2 cellular contexts compared by ENCODE assay signal in the genomic region with DNA sequence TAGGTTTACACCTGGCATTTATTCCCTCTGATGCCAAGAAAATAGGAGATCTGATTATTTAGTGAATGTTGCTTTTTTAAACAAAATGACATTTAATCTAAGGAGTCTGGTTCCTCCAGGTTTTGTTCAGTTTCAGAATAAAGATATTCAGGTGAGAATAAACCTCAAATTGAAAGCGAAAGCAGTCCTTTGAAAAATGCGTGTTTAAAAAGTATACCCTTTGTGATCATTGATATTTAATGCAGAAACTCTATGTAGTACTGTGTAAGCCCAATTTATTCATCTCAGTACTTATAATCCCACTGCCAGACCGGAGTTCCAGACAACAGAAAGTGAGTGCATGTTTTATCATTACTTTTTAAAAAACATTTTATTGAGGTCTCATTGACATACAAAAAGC.
TF ChIP-seq lines count a peak whose summit lies in the region.

No MANE protein-coding gene starts in this region.

TF ChIP-seq in liver, 16 proteins besides CTCF, POLR2A, EP300 and RAD21:
- TF ChIP-seq, protein P1, sequence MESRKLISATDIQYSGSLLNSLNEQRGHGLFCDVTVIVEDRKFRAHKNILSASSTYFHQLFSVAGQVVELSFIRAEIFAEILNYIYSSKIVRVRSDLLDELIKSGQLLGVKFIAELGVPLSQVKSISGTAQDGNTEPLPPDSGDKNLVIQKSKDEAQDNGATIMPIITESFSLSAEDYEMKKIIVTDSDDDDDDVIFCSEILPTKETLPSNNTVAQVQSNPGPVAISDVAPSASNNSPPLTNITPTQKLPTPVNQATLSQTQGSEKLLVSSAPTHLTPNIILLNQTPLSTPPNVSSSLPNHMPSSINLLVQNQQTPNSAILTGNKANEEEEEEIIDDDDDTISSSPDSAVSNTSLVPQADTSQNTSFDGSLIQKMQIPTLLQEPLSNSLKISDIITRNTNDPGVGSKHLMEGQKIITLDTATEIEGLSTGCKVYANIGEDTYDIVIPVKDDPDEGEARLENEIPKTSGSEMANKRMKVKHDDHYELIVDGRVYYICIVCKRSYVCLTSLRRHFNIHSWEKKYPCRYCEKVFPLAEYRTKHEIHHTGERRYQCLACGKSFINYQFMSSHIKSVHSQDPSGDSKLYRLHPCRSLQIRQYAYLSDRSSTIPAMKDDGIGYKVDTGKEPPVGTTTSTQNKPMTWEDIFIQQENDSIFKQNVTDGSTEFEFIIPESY (IDR thresholded peaks at IDR 0.05): no peak
- TF ChIP-seq YY1 (IDR thresholded peaks at IDR 0.05) (peak; percentile 5), TAF1 (conservative IDR thresholded peaks at IDR 0.05) (no peak)

TF ChIP-seq in HepG2, 621 proteins besides CTCF, POLR2A, EP300 and RAD21:
- no peak for TF ChIP-seq ZNF207 (IDR thresholded peaks at IDR 0.05; ENCODE audit: borderline replicate concordance)
- TF ChIP-seq, protein P2, sequence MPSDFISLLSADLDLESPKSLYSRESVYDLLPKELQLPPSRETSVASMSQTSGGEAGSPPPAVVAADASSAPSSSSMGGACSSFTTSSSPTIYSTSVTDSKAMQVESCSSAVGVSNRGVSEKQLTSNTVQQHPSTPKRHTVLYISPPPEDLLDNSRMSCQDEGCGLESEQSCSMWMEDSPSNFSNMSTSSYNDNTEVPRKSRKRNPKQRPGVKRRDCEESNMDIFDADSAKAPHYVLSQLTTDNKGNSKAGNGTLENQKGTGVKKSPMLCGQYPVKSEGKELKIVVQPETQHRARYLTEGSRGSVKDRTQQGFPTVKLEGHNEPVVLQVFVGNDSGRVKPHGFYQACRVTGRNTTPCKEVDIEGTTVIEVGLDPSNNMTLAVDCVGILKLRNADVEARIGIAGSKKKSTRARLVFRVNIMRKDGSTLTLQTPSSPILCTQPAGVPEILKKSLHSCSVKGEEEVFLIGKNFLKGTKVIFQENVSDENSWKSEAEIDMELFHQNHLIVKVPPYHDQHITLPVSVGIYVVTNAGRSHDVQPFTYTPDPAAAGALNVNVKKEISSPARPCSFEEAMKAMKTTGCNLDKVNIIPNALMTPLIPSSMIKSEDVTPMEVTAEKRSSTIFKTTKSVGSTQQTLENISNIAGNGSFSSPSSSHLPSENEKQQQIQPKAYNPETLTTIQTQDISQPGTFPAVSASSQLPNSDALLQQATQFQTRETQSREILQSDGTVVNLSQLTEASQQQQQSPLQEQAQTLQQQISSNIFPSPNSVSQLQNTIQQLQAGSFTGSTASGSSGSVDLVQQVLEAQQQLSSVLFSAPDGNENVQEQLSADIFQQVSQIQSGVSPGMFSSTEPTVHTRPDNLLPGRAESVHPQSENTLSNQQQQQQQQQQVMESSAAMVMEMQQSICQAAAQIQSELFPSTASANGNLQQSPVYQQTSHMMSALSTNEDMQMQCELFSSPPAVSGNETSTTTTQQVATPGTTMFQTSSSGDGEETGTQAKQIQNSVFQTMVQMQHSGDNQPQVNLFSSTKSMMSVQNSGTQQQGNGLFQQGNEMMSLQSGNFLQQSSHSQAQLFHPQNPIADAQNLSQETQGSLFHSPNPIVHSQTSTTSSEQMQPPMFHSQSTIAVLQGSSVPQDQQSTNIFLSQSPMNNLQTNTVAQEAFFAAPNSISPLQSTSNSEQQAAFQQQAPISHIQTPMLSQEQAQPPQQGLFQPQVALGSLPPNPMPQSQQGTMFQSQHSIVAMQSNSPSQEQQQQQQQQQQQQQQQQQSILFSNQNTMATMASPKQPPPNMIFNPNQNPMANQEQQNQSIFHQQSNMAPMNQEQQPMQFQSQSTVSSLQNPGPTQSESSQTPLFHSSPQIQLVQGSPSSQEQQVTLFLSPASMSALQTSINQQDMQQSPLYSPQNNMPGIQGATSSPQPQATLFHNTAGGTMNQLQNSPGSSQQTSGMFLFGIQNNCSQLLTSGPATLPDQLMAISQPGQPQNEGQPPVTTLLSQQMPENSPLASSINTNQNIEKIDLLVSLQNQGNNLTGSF (CRISPR knock-in tag; IDR thresholded peaks at IDR 0.05): no peak
- TF ChIP-seq ZNF441 (CRISPR knock-in tag; IDR thresholded peaks at IDR 0.05; ENCODE audit: borderline replicate concordance): no peak
- TF ChIP-seq, protein P3, sequence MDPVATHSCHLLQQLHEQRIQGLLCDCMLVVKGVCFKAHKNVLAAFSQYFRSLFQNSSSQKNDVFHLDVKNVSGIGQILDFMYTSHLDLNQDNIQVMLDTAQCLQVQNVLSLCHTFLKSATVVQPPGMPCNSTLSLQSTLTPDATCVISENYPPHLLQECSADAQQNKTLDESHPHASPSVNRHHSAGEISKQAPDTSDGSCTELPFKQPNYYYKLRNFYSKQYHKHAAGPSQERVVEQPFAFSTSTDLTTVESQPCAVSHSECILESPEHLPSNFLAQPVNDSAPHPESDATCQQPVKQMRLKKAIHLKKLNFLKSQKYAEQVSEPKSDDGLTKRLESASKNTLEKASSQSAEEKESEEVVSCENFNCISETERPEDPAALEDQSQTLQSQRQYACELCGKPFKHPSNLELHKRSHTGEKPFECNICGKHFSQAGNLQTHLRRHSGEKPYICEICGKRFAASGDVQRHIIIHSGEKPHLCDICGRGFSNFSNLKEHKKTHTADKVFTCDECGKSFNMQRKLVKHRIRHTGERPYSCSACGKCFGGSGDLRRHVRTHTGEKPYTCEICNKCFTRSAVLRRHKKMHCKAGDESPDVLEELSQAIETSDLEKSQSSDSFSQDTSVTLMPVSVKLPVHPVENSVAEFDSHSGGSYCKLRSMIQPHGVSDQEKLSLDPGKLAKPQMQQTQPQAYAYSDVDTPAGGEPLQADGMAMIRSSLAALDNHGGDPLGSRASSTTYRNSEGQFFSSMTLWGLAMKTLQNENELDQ (CRISPR knock-in tag; IDR thresholded peaks at IDR 0.05; ENCODE audit: borderline replicate concordance): no peak
- no peak for TF ChIP-seq POLR2AphosphoS2 (IDR thresholded peaks at IDR 0.05; ENCODE audit: low read depth, low read length)
